8 cellular contexts compared by ENCODE assay signal in the genomic region with DNA sequence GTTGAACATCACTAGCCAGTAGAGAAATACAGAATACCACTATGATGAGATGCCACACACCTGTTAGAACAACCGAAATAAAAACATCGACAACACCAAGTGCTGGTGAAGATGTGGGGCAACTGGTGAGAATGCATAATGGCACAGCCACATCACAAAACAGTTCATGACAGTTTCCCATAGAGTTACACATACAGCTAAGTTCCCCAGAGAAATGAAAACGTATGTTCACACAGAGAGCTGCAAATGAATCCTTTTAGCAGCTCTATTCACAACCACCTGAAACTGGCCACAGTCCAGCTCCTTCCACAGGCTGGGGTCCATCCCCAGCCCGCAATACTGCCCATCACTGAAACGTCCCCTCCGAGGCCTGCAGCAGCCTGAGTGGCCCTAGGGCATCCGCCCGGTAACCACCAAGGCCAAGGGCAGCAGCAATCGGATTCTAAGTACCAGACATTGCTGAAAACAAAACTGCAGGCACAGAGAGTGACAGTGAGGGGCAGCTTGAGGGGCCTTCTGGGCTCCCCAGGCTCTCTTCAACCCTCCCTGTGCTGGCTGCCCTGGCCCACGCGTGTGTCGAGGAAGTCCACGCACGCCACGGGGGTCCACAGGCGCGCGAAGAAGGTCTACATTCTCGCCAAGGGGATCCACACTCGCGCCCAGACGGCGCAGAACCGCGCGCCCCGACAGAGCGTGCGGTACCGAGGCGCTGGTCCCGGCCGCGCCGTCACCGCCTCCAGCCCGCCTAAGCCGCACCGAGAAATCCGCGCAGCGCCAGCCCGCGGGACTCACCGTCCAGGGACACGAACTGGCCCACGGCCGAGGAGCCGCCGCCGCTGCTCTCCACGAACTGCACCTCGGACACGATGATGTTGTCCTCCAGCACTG. TPM values are rescaled to one million over a fixed set of nuclear protein-coding genes. Genes with fewer than 3 reads are reported as not detected.
DNase-seq lines count a peak whose midpoint lies in the region; ATAC-seq and TF ChIP-seq lines count a peak whose summit lies in the region.

No MANE protein-coding gene starts in this region.

- H3K36me3 ChIP-seq in DOHH2 (ENCODE audit: control insufficient read depth, low read length) = no peaks in the 10 kb centered on the region
- H3K36me3 ChIP-seq in gastroesophageal sphincter = no peaks in the 10 kb centered on the region

- H4K20me1 ChIP-seq in DOHH2 (ENCODE audit: control insufficient read depth, insufficient read depth, low read depth, low read length) = no peaks in the 10 kb centered on the region

- H3K36me3 Mint-ChIP-seq in activated T-cell treated with anti-CD3 and anti-CD28 coated beads, Interleukin-2, amount 50 U/mL, for 72 hours (ENCODE audit: insufficient read depth in 2 of 2) = peaks cover 3 to 4% of the 10 kb centered on the region in 2 donors

- H3K4me3 Mint-ChIP-seq in activated T-cell treated with anti-CD3 and anti-CD28 coated beads, Interleukin-2, amount 50 U/mL, for 72 hours = peak overlapping the region; percentile 86 to 89

- H3K4me2 ChIP-seq in DOHH2 (ENCODE audit: low read length) = peak overlapping the region; percentile 99

- H3K9me3 ChIP-seq in DOHH2 (ENCODE audit: control insufficient read depth, insufficient read depth, low read length) (no peaks in the 10 kb centered on the region), gastroesophageal sphincter (no peaks in the 10 kb centered on the region)

- H3K27ac Mint-ChIP-seq in activated T-cell treated with anti-CD3 and anti-CD28 coated beads, Interleukin-2, amount 50 U/mL, for 72 hours = peak overlapping the region; percentile 45

- H3K4me3 ChIP-seq in DOHH2 (ENCODE audit: low read length) (peak overlapping the region; percentile 96), HL-60 (replicated peaks; ENCODE audit: insufficient read depth, low read length) (peak overlapping the region; percentile 66), gastroesophageal sphincter (peak overlapping the region; percentile 47 to 89)

- TF ChIP-seq EP300 in gastroesophageal sphincter (IDR thresholded peaks at IDR 0.05) = no peak

- DNase-seq in HL-60 (ENCODE audit: low read depth in 1 of 2, low spot score in 1 of 2) (no peak), retina (peak; percentile 76), H4 (ENCODE audit: low spot score) (no peak), DMS114 treated with DMSO at 0.1 percent for 48 hours (lab: John Stamatoyannopoulos, UW; ENCODE audit: unreplicated experiment) (no peak)
- DNase-seq in activated T-cell treated with anti-CD3 and anti-CD28 coated beads, Interleukin-2, amount 50 U/mL, for 72 hours = peak; percentile 44 to 46

- H3K27me3 ChIP-seq in DOHH2 (ENCODE audit: control insufficient read depth, low read length) (no peaks in the 10 kb centered on the region), HL-60 (ENCODE audit: insufficient read depth, poor library complexity, severe bottlenecking) (no peaks in the 10 kb centered on the region), gastroesophageal sphincter (no peaks in the 10 kb centered on the region)

- H3K9me2 ChIP-seq in DOHH2 (replicated peaks; ENCODE audit: control insufficient read depth, low read length) = no peaks in the 10 kb centered on the region

- no peaks in the 10 kb centered on the region for H3K27me3 Mint-ChIP-seq in activated T-cell treated with anti-CD3 and anti-CD28 coated beads, Interleukin-2, amount 50 U/mL, for 72 hours (ENCODE audit: low read depth)

- peaks cover 53% of the 10 kb centered on the region for H3K4me1 Mint-ChIP-seq in activated T-cell treated with anti-CD3 and anti-CD28 coated beads, Interleukin-2, amount 50 U/mL, for 72 hours (ENCODE audit: low read depth)

- 67% methylated on average over 3 of the region's 54 CpGs for WGBS in gastroesophageal sphincter (ENCODE audit: low coverage in 1 of 2), 2 donors

- peaks cover 45% of the 10 kb centered on the region for H3K79me2 ChIP-seq in DOHH2 (ENCODE audit: control insufficient read depth, low read length)

- H3K27ac ChIP-seq in DOHH2 (ENCODE audit: low read depth, low read length) (no peak overlapping the region), HL-60 (replicated peaks) (peak overlapping the region; percentile 80), gastroesophageal sphincter (peak overlapping the region; percentile 88 to 99 (median 98))

- peak; percentile 13 for ATAC-seq in GM21390 (IDR thresholded peaks at IDR 0.05; ENCODE audit: unreplicated experiment)
- ATAC-seq in activated T-cell treated with anti-CD3 and anti-CD28 coated beads, Interleukin-2, amount 50 U/mL, for 72 hours (replicated peaks in 1 of 2) = peak; percentile 11 to 18
- ATAC-seq in gastroesophageal sphincter = peak; percentile 13

- TF ChIP-seq POLR2A in gastroesophageal sphincter (IDR thresholded peaks at IDR 0.05) = no peak

- no peaks in the 10 kb centered on the region for H3K9me3 Mint-ChIP-seq in activated T-cell treated with anti-CD3 and anti-CD28 coated beads, Interleukin-2, amount 50 U/mL, for 72 hours

- H3K4me1 ChIP-seq in DOHH2 (ENCODE audit: control insufficient read depth, low read length) (peaks cover 14% of the 10 kb centered on the region), gastroesophageal sphincter (peaks cover 0 to 30% (median 15%) of the 10 kb centered on the region in 3 donors)

- no peak for TF ChIP-seq CTCF in DOHH2 (IDR thresholded peaks at IDR 0.05; ENCODE audit: low read depth, low read length, poor library complexity, severe bottlenecking)
- TF ChIP-seq CTCF in HL-60 (IDR thresholded peaks at IDR 0.05; ENCODE audit: insufficient read depth, low read length) = no peak
- TF ChIP-seq CTCF in gastroesophageal sphincter (IDR thresholded peaks at IDR 0.05) = no peak

- H3F3A ChIP-seq in DOHH2 (ENCODE audit: control insufficient read depth, insufficient read depth) = no peaks in the 10 kb centered on the region; the same call in 1 of the 2 replicates

RNA-seq across cellular contexts. Expression of a gene that starts 0.9 kb away (rescaled TPM):
- total RNA-seq in activated T-cell treated with anti-CD3 and anti-CD28 coated beads, Interleukin-2, amount 50 U/mL, for 72 hours = 10 to 100 TPM; 31.3 to 34.5 TPM
- 10 to 100 TPM; 25.2 to 35.6 (median 30.9) TPM for total RNA-seq in gastroesophageal sphincter
- 12.6 and 13.6 TPM in 2 replicates for total RNA-seq in H4 (2014; rRNA removed; shearing (Covaris generic))

RNA-seq across cellular contexts. Expression of a gene that starts 14.7 kb away (rescaled TPM):
- 10 to 100 TPM; 36.5 to 44.9 TPM for total RNA-seq in activated T-cell treated with anti-CD3 and anti-CD28 coated beads, Interleukin-2, amount 50 U/mL, for 72 hours
- 10 to 100 TPM; 61.5 to 91.1 (median 74.7) TPM for total RNA-seq in gastroesophageal sphincter
- 12.6 and 14.4 TPM in 2 replicates for total RNA-seq in H4 (2014; rRNA removed; shearing (Covaris generic))

RNA-seq across cellular contexts. Expression of a gene that starts 51.6 kb away (rescaled TPM):
- total RNA-seq in activated T-cell treated with anti-CD3 and anti-CD28 coated beads, Interleukin-2, amount 50 U/mL, for 72 hours = 10 to 100 TPM; 25.8 to 28.8 TPM
- total RNA-seq in gastroesophageal sphincter = 10 to 100 TPM; 50.9 to 80.7 (median 66.1) TPM
- total RNA-seq in H4 (2014; rRNA removed; shearing (Covaris generic)) = 16.8 and 19.4 TPM in 2 replicates

Comparison
In these comparisons a context has a peak if more than half of its experiments do, and no peak if none do; other contexts are left out.
1. DNase-seq: peak in activated T-cell treated with anti-CD3 and anti-CD28 coated beads, Interleukin-2, amount 50 U/mL, for 72 hours (2 of 2) and retina (single experiment); none in HL-60 (0 of 2), H4 (single experiment) and DMS114 treated with DMSO at 0.1 percent for 48 hours (single experiment).
2. Peak in every context shown above with its lines, with median percentiles within 50 percentile points of each other: H3K4me3 ChIP-seq and ATAC-seq.